9 cellular contexts compared by ENCODE assay signal in the genomic region with DNA sequence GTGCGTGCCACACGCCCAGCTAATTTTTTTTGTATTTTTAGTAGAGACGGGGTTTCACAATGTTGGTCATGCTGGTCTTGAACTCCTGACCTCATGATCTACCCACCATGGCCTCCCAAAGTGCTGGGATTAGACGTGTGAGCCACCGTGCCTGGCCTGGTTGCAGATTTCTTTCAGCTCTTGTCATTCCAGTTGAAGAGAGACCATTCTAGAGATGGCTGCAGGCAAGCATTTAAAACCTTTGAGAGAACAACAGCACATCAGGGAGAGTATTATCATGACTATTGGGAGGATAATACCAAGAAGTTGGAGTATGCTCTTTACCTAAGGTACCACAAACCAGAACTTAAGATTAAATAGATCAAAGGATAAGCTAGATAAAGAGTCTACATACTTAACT. TPM values are rescaled to one million over a fixed set of nuclear protein-coding genes. Genes with fewer than 3 reads are reported as not detected.
"Had no signal": no experiment of that assay in that cellular context is flagged by ENCODE, and none has a peak within 500 bp of the region (broad histone marks: within the 10 kb centered on the region; RNA-seq: fewer than 3 reads in every experiment).

No MANE protein-coding gene starts in this region.

- FAIRE-seq: H54, K562 had no signal

- H3K4me3 Mint-ChIP-seq: H9 had no signal

- H3K27ac Mint-ChIP-seq: H9 had no signal

- H3K4me3 ChIP-seq: K562 had no signal

- ATAC-seq: K562 had no signal

- H3K9me3 Mint-ChIP-seq: H9 had no signal

- H3K4me1 Mint-ChIP-seq: H9 had no signal

- H3K27ac ChIP-seq: HL-60 had no signal

- DNase-seq: GOT3, H9, HCEC 1CT, IMR-90, KG1 had no signal

RNA-seq across cellular contexts. Expression of a gene that starts 12.9 kb away (rescaled TPM):
- total RNA-seq: H9, IMR-90 had no signal
- polyA plus RNA-seq: IMR-90, K562 had no signal

RNA-seq across cellular contexts. Expression of a gene that starts 41.0 kb away (rescaled TPM):
- total RNA-seq: H9, HT1080, IMR-90, K562 had no signal
- polyA plus RNA-seq: IMR-90, K562 had no signal
